31 cellular contexts compared by ENCODE assay signal in the genomic region with DNA sequence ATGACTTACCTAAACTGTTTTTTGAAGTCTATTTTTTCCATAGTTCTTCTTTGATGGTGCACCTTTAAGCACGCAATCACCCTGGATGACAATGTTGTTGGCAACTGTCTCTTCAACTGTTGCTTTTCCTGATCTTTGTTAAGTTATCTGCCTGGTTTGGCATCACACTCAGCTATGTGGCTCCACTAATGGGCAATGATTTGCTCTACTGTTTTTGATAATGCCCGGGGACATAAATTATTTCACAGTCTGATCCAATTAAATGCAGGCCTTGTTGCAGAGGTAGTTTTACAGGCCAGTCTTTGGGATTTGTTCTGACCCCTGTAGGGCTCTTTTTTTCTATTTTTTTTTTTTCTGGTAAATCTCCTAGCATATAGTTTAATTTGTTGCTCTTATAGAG.
"Had no signal": no experiment of that assay in that cellular context is flagged by ENCODE, and none has a peak within 500 bp of the region (broad histone marks: within the 10 kb centered on the region; RNA-seq: fewer than 3 reads in every experiment).

No MANE protein-coding gene starts in this region.

- DNase-seq: activated effector memory CD4-positive, alpha-beta T cell treated with anti-CD3 and anti-CD28 coated beads, Interleukin-2, amount 50 U/mL, for 16 hours; activated effector memory CD4-positive, alpha-beta T cell treated with Interleukin-2 at 50 U/mL for 16 hours; activated gamma-delta T cell; activated gamma-delta T cell treated with Interleukin-2 at 50 U/mL for 16 hours; activated naive CD4-positive, alpha-beta T cell; activated naive CD4-positive, alpha-beta T cell treated with anti-CD3 and anti-CD28 coated beads for 36 hours; activated naive CD4-positive, alpha-beta T cell treated with anti-CD3 and anti-CD28 coated beads, Interleukin-2, amount 10 ng/mL, durations not matched to agents 7 days and 5 days; activated naive CD4-positive, alpha-beta T cell treated with anti-CD3 and anti-CD28 coated beads, Interleukin-2, amount 50 U/mL, for 16 hours; activated naive CD4-positive, alpha-beta T cell treated with Interleukin-2 at 50 U/mL for 16 hours; activated naive CD8-positive, alpha-beta T cell treated with anti-CD3 and anti-CD28 coated beads for 36 hours; activated naive CD8-positive, alpha-beta T cell treated with anti-CD3 and anti-CD28 coated beads, Interleukin-2, amount 10 ng/mL, durations not matched to agents 7 days and 5 days; activated naive CD8-positive, alpha-beta T cell treated with anti-CD3 and anti-CD28 coated beads, Interleukin-2, amount 50 U/mL, for 24 hours; activated T-cell treated with anti-CD3 and anti-CD28 coated beads, Interleukin-2, amount 50 U/mL, for 24 hours; activated T-cell treated with anti-CD3 and anti-CD28 coated beads, Interleukin-2, amount 50 U/mL, for 4 hours; activated T-cell treated with anti-CD3 and anti-CD28 coated beads, Interleukin-2, amount 50 U/mL, for 48 hours; activated T-cell treated with anti-CD3 and anti-CD28 coated beads, Interleukin-2, amount 50 U/mL, for 72 hours; adrenal gland; amniotic stem cell; amygdala; anterior cingulate cortex; aorta; body of pancreas; brain microvascular endothelial cell; caudate nucleus; central memory CD4-positive, alpha-beta T cell; cerebellar nuclear complex had no signal

- H3K27ac ChIP-seq: adrenal gland, ascending aorta, body of pancreas, brain microvascular endothelial cell, breast epithelium, cardiac muscle cell had no signal

- H3K4me1 ChIP-seq: adrenal gland, ascending aorta, body of pancreas, breast epithelium had no signal

- H3K36me3 ChIP-seq: adrenal gland, ascending aorta, brain microvascular endothelial cell, breast epithelium, cardiac muscle cell had no signal

- H3K9me3 ChIP-seq: adrenal gland, ascending aorta, body of pancreas, breast epithelium had no signal

- ATAC-seq: activated naive CD4-positive, alpha-beta T cell treated with anti-CD3 and anti-CD28 coated beads, Interleukin-2, amount 50 U/mL, for 72 hours; activated naive CD8-positive, alpha-beta T cell treated with anti-CD3 and anti-CD28 coated beads, Interleukin-2, amount 50 U/mL, for 24 hours; activated T-cell treated with anti-CD3 and anti-CD28 coated beads, Interleukin-2, amount 50 U/mL, for 4 hours; activated T-cell treated with anti-CD3 and anti-CD28 coated beads, Interleukin-2, amount 50 U/mL, for 72 hours; activated T-helper 17 cell treated with anti-CD3 and anti-CD28 coated beads, Interleukin-2, amount 50 U/mL, for 72 hours; body of pancreas had no signal

- H3K4me3 ChIP-seq: adrenal gland, ascending aorta, body of pancreas, breast epithelium, cardiac muscle cell had no signal

- H3K27me3 ChIP-seq: adrenal gland, ascending aorta, body of pancreas, brain microvascular endothelial cell, breast epithelium, cardiac muscle cell had no signal
